In the genomic region with DNA sequence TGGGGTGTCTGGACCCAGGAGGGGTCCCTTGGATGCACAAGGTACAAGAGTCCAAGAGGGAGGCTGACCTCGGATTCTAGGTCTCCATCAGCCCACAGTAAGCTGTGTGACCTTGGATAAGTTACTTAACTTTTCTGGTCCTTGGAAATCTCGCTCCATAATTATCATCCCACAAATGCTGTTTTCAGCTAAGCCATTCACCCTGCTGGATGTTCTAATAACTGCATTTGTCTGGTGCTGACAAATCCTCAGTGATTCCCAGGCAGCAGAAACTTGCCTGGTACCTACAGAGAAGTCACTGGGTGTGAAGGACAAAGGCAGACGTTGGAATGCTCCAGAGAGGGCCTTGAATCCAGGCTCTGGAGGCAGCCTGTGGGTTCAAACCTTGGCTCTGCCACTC, we compare ENCODE assay signal across 2 cellular contexts.
TF ChIP-seq lines count a peak whose summit lies in the region.

No MANE protein-coding gene starts in this region.

TF ChIP-seq in HCT116, 20 proteins besides CTCF, POLR2A, EP300 and RAD21:
- TF ChIP-seq, protein P1, sequence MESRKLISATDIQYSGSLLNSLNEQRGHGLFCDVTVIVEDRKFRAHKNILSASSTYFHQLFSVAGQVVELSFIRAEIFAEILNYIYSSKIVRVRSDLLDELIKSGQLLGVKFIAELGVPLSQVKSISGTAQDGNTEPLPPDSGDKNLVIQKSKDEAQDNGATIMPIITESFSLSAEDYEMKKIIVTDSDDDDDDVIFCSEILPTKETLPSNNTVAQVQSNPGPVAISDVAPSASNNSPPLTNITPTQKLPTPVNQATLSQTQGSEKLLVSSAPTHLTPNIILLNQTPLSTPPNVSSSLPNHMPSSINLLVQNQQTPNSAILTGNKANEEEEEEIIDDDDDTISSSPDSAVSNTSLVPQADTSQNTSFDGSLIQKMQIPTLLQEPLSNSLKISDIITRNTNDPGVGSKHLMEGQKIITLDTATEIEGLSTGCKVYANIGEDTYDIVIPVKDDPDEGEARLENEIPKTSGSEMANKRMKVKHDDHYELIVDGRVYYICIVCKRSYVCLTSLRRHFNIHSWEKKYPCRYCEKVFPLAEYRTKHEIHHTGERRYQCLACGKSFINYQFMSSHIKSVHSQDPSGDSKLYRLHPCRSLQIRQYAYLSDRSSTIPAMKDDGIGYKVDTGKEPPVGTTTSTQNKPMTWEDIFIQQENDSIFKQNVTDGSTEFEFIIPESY (IDR thresholded peaks at IDR 0.05; ENCODE audit: extremely low read depth, insufficient replicate concordance, low read length), result no peak
- TF ChIP-seq EZH2phosphoT487 (IDR thresholded peaks at IDR 0.05; ENCODE audit: borderline replicate concordance) (no peak), CEBPB (IDR thresholded peaks at IDR 0.05; ENCODE audit: low read depth) (no peak), ELF1 (IDR thresholded peaks at IDR 0.05; ENCODE audit: borderline replicate concordance, low read depth) (no peak), EGR1 (IDR thresholded peaks at IDR 0.05; ENCODE audit: low read depth) (no peak), JUND (IDR thresholded peaks at IDR 0.05) (no peak), CBX3 (IDR thresholded peaks at IDR 0.05; ENCODE audit: low read depth) (no peak), SIN3A (IDR thresholded peaks at IDR 0.05; ENCODE audit: low read depth) (no peak), ZNF274 (IDR thresholded peaks at IDR 0.05; ENCODE audit: low read depth, low read length) (no peak)
- TF ChIP-seq, protein P2, sequence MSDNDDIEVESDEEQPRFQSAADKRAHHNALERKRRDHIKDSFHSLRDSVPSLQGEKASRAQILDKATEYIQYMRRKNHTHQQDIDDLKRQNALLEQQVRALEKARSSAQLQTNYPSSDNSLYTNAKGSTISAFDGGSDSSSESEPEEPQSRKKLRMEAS (IDR thresholded peaks at IDR 0.05), result no peak
- TF ChIP-seq, protein P3, sequence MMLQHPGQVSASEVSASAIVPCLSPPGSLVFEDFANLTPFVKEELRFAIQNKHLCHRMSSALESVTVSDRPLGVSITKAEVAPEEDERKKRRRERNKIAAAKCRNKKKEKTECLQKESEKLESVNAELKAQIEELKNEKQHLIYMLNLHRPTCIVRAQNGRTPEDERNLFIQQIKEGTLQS (IDR thresholded peaks at IDR 0.05), result no peak

TF ChIP-seq in K562, 482 proteins besides CTCF, POLR2A, EP300 and RAD21 (continued from another document):
- no peak for TF ChIP-seq CREB1 (IDR thresholded peaks at IDR 0.05)
- no peak for TF ChIP-seq CREB1 (CRISPR knock-in tag; IDR thresholded peaks at IDR 0.05)
- no peak for TF ChIP-seq SMARCC2 (IDR thresholded peaks at IDR 0.05; ENCODE audit: low read depth)
- no peak for TF ChIP-seq ADNP (tag; IDR thresholded peaks at IDR 0.05)
- peak; percentile 13 for TF ChIP-seq ZFP36 (IDR thresholded peaks at IDR 0.05; ENCODE audit: low read depth, low read length, partially characterized antibody)
TF ChIP-seq in K562: peak in this region for 2.
